In the genomic region with DNA sequence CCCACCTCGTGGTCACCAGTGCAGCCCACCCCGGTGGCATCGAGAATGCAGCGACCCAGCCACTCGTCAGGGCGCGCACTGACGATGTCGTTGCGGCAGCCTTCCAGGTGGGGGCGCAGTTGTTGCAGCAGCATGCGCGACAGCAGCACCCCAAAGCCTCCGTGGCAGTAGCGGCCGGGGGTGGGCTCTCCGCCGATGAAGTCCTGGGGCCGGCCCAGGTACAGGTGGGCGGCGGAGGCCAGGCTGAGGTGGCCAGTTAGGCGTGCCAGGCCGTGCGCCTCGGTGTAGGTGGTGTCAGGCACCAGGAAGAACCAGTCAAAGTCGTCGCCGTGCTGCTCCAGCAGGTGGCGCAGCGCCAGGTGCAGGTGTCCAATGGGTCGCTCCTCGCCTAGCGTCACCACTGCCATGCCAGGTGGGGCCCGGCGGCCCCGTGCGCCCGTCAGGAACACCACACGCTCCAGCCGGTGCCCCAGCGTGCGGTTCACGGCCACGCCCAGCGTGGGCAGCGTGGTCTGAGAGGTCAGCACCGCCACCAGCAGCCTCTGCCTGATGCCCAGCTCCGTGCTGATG, we compare ENCODE assay signal across 2 cellular contexts.
TF ChIP-seq lines count a peak whose summit lies in the region.

No MANE protein-coding gene starts in this region.

TF ChIP-seq in IMR-90, 13 proteins besides CTCF, POLR2A, EP300 and RAD21:
- TF ChIP-seq USF2 (IDR thresholded peaks at IDR 0.05; ENCODE audit: low read depth, low read length) (no peak), MAFK (IDR thresholded peaks at IDR 0.05; ENCODE audit: low read depth, low read length) (no peak), RCOR1 (IDR thresholded peaks at IDR 0.05; ENCODE audit: insufficient replicate concordance, low read length) (no peak), SMC3 (IDR thresholded peaks at IDR 0.05; ENCODE audit: low read depth, low read length) (peak; percentile 38)

TF ChIP-seq in PFSK-1, 5 proteins besides CTCF, POLR2A, EP300 and RAD21 (continued from another document):
- peak; percentile 65 for TF ChIP-seq FOXP2 (optimal IDR thresholded peaks at IDR 0.05; ENCODE audit: borderline replicate concordance, extremely low read depth, extremely low read length, insufficient read depth)
TF ChIP-seq in PFSK-1: peak in this region for 1.
